1 cellular context compared by ENCODE assay signal in the genomic region with DNA sequence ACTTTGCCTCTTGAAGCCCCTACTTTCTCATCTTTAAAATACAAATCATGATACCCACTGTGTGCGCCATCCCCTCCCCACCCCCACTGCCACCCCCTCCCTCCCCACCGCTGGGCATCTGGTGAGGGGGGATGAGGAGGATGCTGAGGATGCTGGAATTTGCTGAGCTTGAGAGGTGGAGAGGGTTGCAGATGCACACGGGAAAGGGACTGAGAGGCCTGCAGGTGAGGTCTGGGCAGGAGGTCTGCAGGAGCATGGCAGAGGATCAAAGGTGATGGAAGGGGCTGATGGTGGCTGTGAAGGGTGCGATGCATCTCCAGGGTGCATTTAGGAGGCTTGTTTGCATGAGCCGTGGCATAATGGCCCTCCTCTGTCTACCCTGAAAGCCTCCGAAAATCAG.
TF ChIP-seq lines count a peak whose summit lies in the region.

No MANE protein-coding gene starts in this region.

TF ChIP-seq in K562, 482 proteins besides CTCF, POLR2A, EP300 and RAD21:
- no peak for TF ChIP-seq POLR2AphosphoS2 (IDR thresholded peaks at IDR 0.05; ENCODE audit: low read length)
- TF ChIP-seq KDM4B (IDR thresholded peaks at IDR 0.05; ENCODE audit: borderline replicate concordance in 2 of 2, low read depth in 1 of 2) = no peak
- TF ChIP-seq PHF8 (IDR thresholded peaks at IDR 0.05; ENCODE audit: borderline replicate concordance, low read length) = no peak
- TF ChIP-seq ZNF253 (CRISPR knock-in tag; conservative IDR thresholded peaks at IDR 0.05) = no peak
- TF ChIP-seq PRMT5 (CRISPR knock-in tag; IDR thresholded peaks at IDR 0.05) = no peak
- no peak for TF ChIP-seq CBFA2T3 (IDR thresholded peaks at IDR 0.05)
- TF ChIP-seq CEBPG (CRISPR knock-in tag; IDR thresholded peaks at IDR 0.05) = no peak
- TF ChIP-seq CEBPG (tag; conservative IDR thresholded peaks at IDR 0.05 in 1 of 2, IDR thresholded peaks at IDR 0.05 in 1 of 2) = no peak
- TF ChIP-seq ZNF212 (CRISPR knock-in tag; IDR thresholded peaks at IDR 0.05) = no peak
- TF ChIP-seq KDM2B (CRISPR knock-in tag; IDR thresholded peaks at IDR 0.05) = no peak
- TF ChIP-seq ZC3H4 (CRISPR knock-in tag; IDR thresholded peaks at IDR 0.05; ENCODE audit: borderline replicate concordance) = no peak
- no peak for TF ChIP-seq RB1 (IDR thresholded peaks at IDR 0.05; ENCODE audit: low read depth)
- TF ChIP-seq, protein P1, sequence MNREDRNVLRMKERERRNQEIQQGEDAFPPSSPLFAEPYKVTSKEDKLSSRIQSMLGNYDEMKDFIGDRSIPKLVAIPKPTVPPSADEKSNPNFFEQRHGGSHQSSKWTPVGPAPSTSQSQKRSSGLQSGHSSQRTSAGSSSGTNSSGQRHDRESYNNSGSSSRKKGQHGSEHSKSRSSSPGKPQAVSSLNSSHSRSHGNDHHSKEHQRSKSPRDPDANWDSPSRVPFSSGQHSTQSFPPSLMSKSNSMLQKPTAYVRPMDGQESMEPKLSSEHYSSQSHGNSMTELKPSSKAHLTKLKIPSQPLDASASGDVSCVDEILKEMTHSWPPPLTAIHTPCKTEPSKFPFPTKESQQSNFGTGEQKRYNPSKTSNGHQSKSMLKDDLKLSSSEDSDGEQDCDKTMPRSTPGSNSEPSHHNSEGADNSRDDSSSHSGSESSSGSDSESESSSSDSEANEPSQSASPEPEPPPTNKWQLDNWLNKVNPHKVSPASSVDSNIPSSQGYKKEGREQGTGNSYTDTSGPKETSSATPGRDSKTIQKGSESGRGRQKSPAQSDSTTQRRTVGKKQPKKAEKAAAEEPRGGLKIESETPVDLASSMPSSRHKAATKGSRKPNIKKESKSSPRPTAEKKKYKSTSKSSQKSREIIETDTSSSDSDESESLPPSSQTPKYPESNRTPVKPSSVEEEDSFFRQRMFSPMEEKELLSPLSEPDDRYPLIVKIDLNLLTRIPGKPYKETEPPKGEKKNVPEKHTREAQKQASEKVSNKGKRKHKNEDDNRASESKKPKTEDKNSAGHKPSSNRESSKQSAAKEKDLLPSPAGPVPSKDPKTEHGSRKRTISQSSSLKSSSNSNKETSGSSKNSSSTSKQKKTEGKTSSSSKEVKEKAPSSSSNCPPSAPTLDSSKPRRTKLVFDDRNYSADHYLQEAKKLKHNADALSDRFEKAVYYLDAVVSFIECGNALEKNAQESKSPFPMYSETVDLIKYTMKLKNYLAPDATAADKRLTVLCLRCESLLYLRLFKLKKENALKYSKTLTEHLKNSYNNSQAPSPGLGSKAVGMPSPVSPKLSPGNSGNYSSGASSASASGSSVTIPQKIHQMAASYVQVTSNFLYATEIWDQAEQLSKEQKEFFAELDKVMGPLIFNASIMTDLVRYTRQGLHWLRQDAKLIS (CRISPR knock-in tag; IDR thresholded peaks at IDR 0.05) = no peak
- TF ChIP-seq SP2 (IDR thresholded peaks at IDR 0.05; ENCODE audit: extremely low read depth, low read depth, low read length, poor library complexity, severe bottlenecking) = no peak
- no peak for TF ChIP-seq MAFF (IDR thresholded peaks at IDR 0.05; ENCODE audit: low read length)
- no peak for TF ChIP-seq MIER1 (IDR thresholded peaks at IDR 0.05; ENCODE audit: low read depth)
- no peak for TF ChIP-seq ZNF224 (CRISPR knock-in tag; IDR thresholded peaks at IDR 0.05)
- TF ChIP-seq, protein P2, sequence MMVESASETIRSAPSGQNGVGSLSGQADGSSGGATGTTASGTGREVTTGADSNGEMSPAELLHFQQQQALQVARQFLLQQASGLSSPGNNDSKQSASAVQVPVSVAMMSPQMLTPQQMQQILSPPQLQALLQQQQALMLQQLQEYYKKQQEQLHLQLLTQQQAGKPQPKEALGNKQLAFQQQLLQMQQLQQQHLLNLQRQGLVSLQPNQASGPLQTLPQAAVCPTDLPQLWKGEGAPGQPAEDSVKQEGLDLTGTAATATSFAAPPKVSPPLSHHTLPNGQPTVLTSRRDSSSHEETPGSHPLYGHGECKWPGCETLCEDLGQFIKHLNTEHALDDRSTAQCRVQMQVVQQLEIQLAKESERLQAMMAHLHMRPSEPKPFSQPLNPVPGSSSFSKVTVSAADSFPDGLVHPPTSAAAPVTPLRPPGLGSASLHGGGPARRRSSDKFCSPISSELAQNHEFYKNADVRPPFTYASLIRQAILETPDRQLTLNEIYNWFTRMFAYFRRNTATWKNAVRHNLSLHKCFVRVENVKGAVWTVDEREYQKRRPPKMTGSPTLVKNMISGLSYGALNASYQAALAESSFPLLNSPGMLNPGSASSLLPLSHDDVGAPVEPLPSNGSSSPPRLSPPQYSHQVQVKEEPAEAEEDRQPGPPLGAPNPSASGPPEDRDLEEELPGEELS (CRISPR knock-in tag; IDR thresholded peaks at IDR 0.05; ENCODE audit: borderline replicate concordance) = no peak
- no peak for TF ChIP-seq NCOA2 (IDR thresholded peaks at IDR 0.05; ENCODE audit: partially characterized antibody in 2 of 2)
- TF ChIP-seq PYGO2 (tag; IDR thresholded peaks at IDR 0.05) = no peak
TF ChIP-seq in K562: peak in this region for 0.
